In the genomic region with DNA sequence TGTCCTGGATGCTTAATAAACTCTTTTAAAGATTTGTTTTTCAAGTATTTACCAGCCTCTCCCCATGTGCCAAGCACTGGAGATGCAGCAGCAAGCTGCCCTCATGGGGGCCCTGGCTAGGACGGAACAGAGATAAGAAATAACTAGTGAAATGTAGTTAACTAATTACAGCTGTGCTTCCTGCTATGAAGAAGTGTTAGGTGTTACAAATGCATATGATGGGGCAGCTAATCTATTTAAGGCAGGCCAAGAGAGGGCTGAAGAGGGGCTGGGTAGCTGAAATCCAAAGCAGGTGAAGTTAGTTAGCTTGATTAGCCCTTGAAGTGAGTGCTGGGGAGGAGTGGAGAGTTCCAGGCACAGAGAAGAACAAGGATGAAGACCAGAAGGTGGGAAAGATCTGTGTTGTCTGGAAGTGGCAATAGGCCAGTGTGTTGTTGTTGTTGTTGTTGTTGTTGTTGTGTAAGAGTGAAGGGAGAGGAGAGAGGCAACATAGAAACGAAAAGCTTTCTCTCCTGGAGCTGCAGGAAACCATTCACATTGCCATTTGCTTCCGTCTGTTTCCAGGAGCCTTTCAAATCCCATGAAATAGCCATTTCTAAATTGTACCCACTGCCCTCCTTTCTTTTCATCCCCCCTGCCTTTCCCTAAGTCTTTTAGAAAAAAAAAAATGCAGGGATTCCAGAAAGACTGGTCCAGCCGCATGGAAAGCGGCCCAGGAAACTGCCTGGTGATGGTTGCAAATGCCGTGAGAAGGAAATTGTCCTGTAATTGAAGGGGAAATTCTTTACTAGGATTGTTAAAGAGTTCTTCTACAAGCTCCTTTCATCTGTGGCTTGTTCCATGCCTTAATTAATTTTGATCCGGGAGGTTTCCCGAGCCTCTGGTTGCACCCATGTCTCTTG, we compare ENCODE assay signal across 19 cellular contexts.
"Had no signal": no experiment of that assay in that cellular context is flagged by ENCODE, and none has a peak within 500 bp of the region (broad histone marks: within the 10 kb centered on the region; RNA-seq: fewer than 3 reads in every experiment).

No MANE protein-coding gene starts in this region.

- H3K9me3 ChIP-seq: esophagus squamous epithelium, mucosa of descending colon, neutrophil, pancreas had no signal

- H3K27ac ChIP-seq: cardiac muscle cell, neutrophil, pancreas had no signal

- H3K4me1 Mint-ChIP-seq: activated B cell treated with CpG ODN at 0.5 μM for 24 hours; natural killer cell; stimulated activated memory B cell treated with anti-CD40 and anti-IgM and Interleukin-4, amounts not matched to agents 10 μg/mL and 1 μg/mL and 100 μg/mL, for 72 hours had no signal

- H3K9me3 Mint-ChIP-seq: activated B cell treated with CpG ODN at 0.5 μM for 24 hours; activated CD4-positive, alpha-beta memory T cell treated with anti-CD3 and anti-CD28 coated beads for 36 hours; dendritic cell treated with granulocyte-macrophage colony-stimulating factor and Interleukin-4, amounts not matched to agents 40 ng/mL and 50 ng/mL, for 4 days; natural killer cell; T-helper 2 cell treated with Interferon-gamma antibody and Interleukin-4, amounts not matched to agents 5 μg/mL and 100 μg/mL, for 36 hours had no signal

- DNase-seq: activated B cell treated with CpG ODN at 0.5 μM for 24 hours; activated CD4-positive, alpha-beta memory T cell treated with anti-CD3 and anti-CD28 coated beads for 36 hours; activated CD4-positive, alpha-beta T cell treated with anti-CD3 and anti-CD28 coated beads for 4 hours; activated T-cell treated with anti-CD3 and anti-CD28 coated beads for 4 hours; effector CD8-positive, alpha-beta T cell; esophagus squamous epithelium; mucosa of descending colon; natural killer cell; pancreas; stimulated activated CD4-positive, alpha-beta T cell treated with anti-CD3 and anti-CD28 coated beads, Interleukin-4, amount 100 ng/mL, for 4 hours had no signal

- H3K4me1 ChIP-seq: pancreas had no signal

- H3K36me3 Mint-ChIP-seq: activated CD4-positive, alpha-beta memory T cell treated with anti-CD3 and anti-CD28 coated beads for 36 hours; activated naive CD8-positive, alpha-beta T cell; natural killer cell; stimulated activated memory B cell treated with anti-CD40 and anti-IgM and Interleukin-4, amounts not matched to agents 10 μg/mL and 1 μg/mL and 100 μg/mL, for 72 hours had no signal

- H3K36me3 ChIP-seq: cardiac muscle cell, esophagus squamous epithelium, neutrophil, pancreas had no signal

- H3K4me3 ChIP-seq: cardiac muscle cell, esophagus squamous epithelium, lung, mucosa of descending colon, pancreas had no signal

- ATAC-seq: left lobe of liver; mucosa of descending colon; natural killer cell; pancreas; sciatic nerve; stimulated activated memory B cell treated with anti-CD40 and anti-IgM and Interleukin-4, amounts not matched to agents 10 μg/mL and 1 μg/mL and 100 μg/mL, for 72 hours had no signal

- H3K27ac Mint-ChIP-seq: activated B cell treated with CpG ODN at 0.5 μM for 24 hours; activated CD4-positive, alpha-beta memory T cell treated with anti-CD3 and anti-CD28 coated beads for 36 hours; activated naive CD8-positive, alpha-beta T cell; dendritic cell treated with granulocyte-macrophage colony-stimulating factor and Interleukin-4, amounts not matched to agents 40 ng/mL and 50 ng/mL, for 4 days; natural killer cell; stimulated activated memory B cell treated with anti-CD40 and anti-IgM and Interleukin-4, amounts not matched to agents 10 μg/mL and 1 μg/mL and 100 μg/mL, for 72 hours; T-helper 2 cell treated with Interferon-gamma antibody and Interleukin-4, amounts not matched to agents 5 μg/mL and 100 μg/mL, for 36 hours had no signal

- H3K4me3 Mint-ChIP-seq: activated B cell treated with CpG ODN at 0.5 μM for 24 hours; activated CD4-positive, alpha-beta memory T cell treated with anti-CD3 and anti-CD28 coated beads for 36 hours; activated naive CD8-positive, alpha-beta T cell; dendritic cell treated with granulocyte-macrophage colony-stimulating factor and Interleukin-4, amounts not matched to agents 40 ng/mL and 50 ng/mL, for 4 days; natural killer cell; stimulated activated memory B cell treated with anti-CD40 and anti-IgM and Interleukin-4, amounts not matched to agents 10 μg/mL and 1 μg/mL and 100 μg/mL, for 72 hours; T-helper 2 cell treated with Interferon-gamma antibody and Interleukin-4, amounts not matched to agents 5 μg/mL and 100 μg/mL, for 36 hours had no signal
